ENCODE assay signal across 8 cellular contexts in the genomic region with DNA sequence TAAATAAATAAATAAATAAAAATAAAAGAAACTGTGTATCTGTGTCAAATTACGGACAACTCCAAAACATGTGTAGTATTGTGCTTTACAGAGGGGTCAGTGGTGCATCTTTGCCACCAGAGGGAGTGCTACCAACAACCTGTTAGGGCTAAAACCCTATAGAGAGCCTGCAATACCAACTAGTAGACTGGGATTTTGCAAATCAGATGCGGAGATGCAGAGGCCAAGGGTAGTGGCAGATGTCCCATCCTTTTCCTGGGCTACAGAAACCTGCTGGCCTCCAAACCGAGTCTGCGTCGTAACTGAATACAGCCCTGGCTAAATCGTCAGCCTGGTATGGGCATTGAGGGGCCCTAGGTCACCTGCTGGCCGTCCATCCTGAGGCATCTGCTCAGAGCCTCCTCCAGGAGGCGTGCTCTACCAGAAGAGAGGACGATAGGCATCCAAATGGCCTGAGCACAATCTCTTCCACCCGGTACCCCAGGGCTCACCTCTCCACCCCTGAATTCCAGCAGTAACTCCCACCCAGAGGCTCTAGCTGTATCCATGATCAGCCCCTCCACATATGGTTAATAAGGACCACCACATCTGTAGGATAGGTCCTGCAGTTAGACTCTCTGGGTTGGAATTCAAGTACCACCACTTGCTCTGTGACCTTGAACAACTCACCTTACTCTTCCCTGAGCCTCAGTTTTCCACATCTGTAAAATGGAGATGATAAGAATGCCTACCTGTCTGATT. TPM values are rescaled to one million over a fixed set of nuclear protein-coding genes. Genes with fewer than 3 reads are reported as not detected.
DNase-seq lines count a peak whose midpoint lies in the region; ATAC-seq, FAIRE-seq and TF ChIP-seq lines count a peak whose summit lies in the region.

No MANE protein-coding gene starts in this region.

- peak overlapping the region; percentile 23; the same call in 1 of the 2 replicates for H3K27ac ChIP-seq in KMS-11

- DNase-seq in GOT3 (lab: John Stamatoyannopoulos, UW): peak; percentile 73
- peak; percentile 80 for DNase-seq in OCI-M2 (lab: John Stamatoyannopoulos, UW; ENCODE audit: unreplicated experiment)
- peak; percentile 43 for DNase-seq in activated T-helper 1 cell treated with Interleukin-2 at 50 U/mL for 16 hours (ENCODE audit: low read depth)
- peak; percentile 72 for DNase-seq in fibroblast of gingiva (ENCODE audit: low read depth)
- DNase-seq in natural killer cell: peak; percentile 56
- DNase-seq in urothelium cell line (ENCODE audit: low spot score): peak; percentile 72

- peak; percentile 94 to 95 (median 95) for ATAC-seq in natural killer cell

- H3K36me3 ChIP-seq in KMS-11 (ENCODE audit: insufficient read depth): no peaks in the 10 kb centered on the region

- TF ChIP-seq CTCF in KMS-11 (conservative IDR thresholded peaks at IDR 0.05; ENCODE audit: low read depth, low read length) (peak; percentile 86), natural killer cell (IDR thresholded peaks at IDR 0.05) (peak; percentile 86)

- peaks cover 14 to 20% of the 10 kb centered on the region in 2 donors for H3K4me1 Mint-ChIP-seq in natural killer cell

- H3K36me3 Mint-ChIP-seq in natural killer cell: no peaks in the 10 kb centered on the region

- H3K4me3 Mint-ChIP-seq in natural killer cell: peak overlapping the region; percentile 58

- no peaks in the 10 kb centered on the region for H3K9me3 Mint-ChIP-seq in natural killer cell

- no peaks in the 10 kb centered on the region for H3K79me2 ChIP-seq in KMS-11 (ENCODE audit: insufficient read depth, low read depth)

- no peaks in the 10 kb centered on the region for H3K27me3 ChIP-seq in KMS-11 (ENCODE audit: insufficient read depth, low read depth)

- FAIRE-seq in G401.6 (lab: Jason Lieb, UNC) (peak; percentile 81), urothelium cell line (lab: Jason Lieb, UNC) (no peak)

- no peaks in the 10 kb centered on the region for H4K20me1 ChIP-seq in KMS-11 (ENCODE audit: insufficient read depth)

- peak overlapping the region; percentile 23 for H3K4me2 ChIP-seq in KMS-11

- no peaks in the 10 kb centered on the region for H3K27me3 Mint-ChIP-seq in natural killer cell (ENCODE audit: low read depth in 2 of 2)

- intact Hi-C loops in natural killer cell (cut with micrococcal nuclease): loop anchor here (1.0 to 10.0 kb wide), 4 partner anchors 19 to 146 kb away; a partner anchor contains a TSS

- no peak overlapping the region for H3K9ac ChIP-seq in KMS-11

- peak overlapping the region; percentile 62 to 82 for H3K27ac Mint-ChIP-seq in natural killer cell

- H2AFZ ChIP-seq in KMS-11 (ENCODE audit: low read depth): peak overlapping the region; percentile 88

- H3K4me1 ChIP-seq in KMS-11 (ENCODE audit: low read depth, poor library complexity, severe bottlenecking): peaks cover 29% of the 10 kb centered on the region

- H3K4me3 ChIP-seq in KMS-11 (IDR thresholded peaks at IDR 0.05; ENCODE audit: insufficient read depth, low read depth, low read length): no peak overlapping the region

RNA-seq across cellular contexts. Expression of a gene that starts 6.2 kb away (rescaled TPM):
- 100 to 1,000 TPM in 1 of 3 donors, 10 to 100 TPM in 2; 60.1 to 234 (median 79.2) TPM for total RNA-seq in natural killer cell

RNA-seq across cellular contexts. Expression of a gene that starts 18.6 kb away (rescaled TPM):
- 100 to 1,000 TPM in 1 of 3 donors, 10 to 100 TPM in 2; 92.6 to 104 (median 96.0) TPM for total RNA-seq in natural killer cell

RNA-seq across cellular contexts. Expression of a gene that starts 38.4 kb away (rescaled TPM):
- 10 to 100 TPM; 36.9 to 44.4 (median 37.6) TPM for total RNA-seq in natural killer cell

RNA-seq across cellular contexts. Expression of a gene that starts 38.6 kb away (rescaled TPM):
- 10 to 100 TPM; 11.3 to 18.7 (median 12.7) TPM for total RNA-seq in natural killer cell
